In genomic region chr9:116943970-116944369, GRCh38 we compare ENCODE assay signal across 29 cellular contexts.
"Had no signal": no experiment of that assay in that cellular context is flagged by ENCODE, and none has a peak within 500 bp of the region (broad histone marks: within the 10 kb centered on the region; RNA-seq: fewer than 3 reads in every experiment).

No MANE protein-coding gene starts in this region.

- H3K79me2 ChIP-seq: hepatocyte had no signal

- H2AFZ ChIP-seq: hepatocyte had no signal

- H3K4me1 ChIP-seq: gastrocnemius medialis, heart left ventricle, left lung, psoas muscle, sigmoid colon, stomach, thyroid gland, vagina had no signal

- H3K27me3 Mint-ChIP-seq: natural killer cell treated with Interleukin-12 subunit alpha and Interleukin-12 subunit beta and Interleukin-15 and Interleukin-18, amount 100 ng/mL, for 72 hours had no signal

- H3K9me3 Mint-ChIP-seq: endodermal cell; mesothelial cell of epicardium; neural crest cell; stimulated activated effector memory CD8-positive, alpha-beta T cell treated with anti-CD3 and anti-CD28 coated beads, Interleukin-12 subunit alpha, Interleukin-12 subunit beta, amount 100 ng/mL, for 72 hours had no signal

- H3K4me3 ChIP-seq: gastrocnemius medialis, heart left ventricle, hepatocyte, left lung, mucosa of descending colon, ovary, psoas muscle, sigmoid colon, stomach, thyroid gland, vagina had no signal

- DNase-seq: effector CD8-positive, alpha-beta T cell; endodermal cell; foreskin fibroblast; gastrocnemius medialis; heart left ventricle; left cardiac atrium; left lung; mesenchymal stem cell; mucosa of descending colon; naive B cell; ovary; posterior cingulate gyrus; psoas muscle; right cardiac atrium; sigmoid colon; stimulated activated CD4-positive, alpha-beta T cell treated with anti-CD3 and anti-CD28 coated beads, Interleukin-2, amount 100 ng/mL, for 24 hours; stimulated activated CD4-positive, alpha-beta T cell treated with anti-CD3 and anti-CD28 coated beads, Interleukin-4, amount 100 ng/mL, for 24 hours; stimulated activated naive CD4-positive, alpha-beta T cell treated with Interleukin-2 at 50 U/mL for 16 hours; stomach; thyroid gland had no signal

- ATAC-seq: esophagus mucosa; gastrocnemius medialis; heart left ventricle; left cardiac atrium; left lung; mucosa of descending colon; natural killer cell treated with Interleukin-12 subunit alpha and Interleukin-12 subunit beta and Interleukin-15 and Interleukin-18, amount 100 ng/mL, for 72 hours; psoas muscle; right cardiac atrium; stimulated activated effector memory CD8-positive, alpha-beta T cell treated with anti-CD3 and anti-CD28 coated beads, Interleukin-12 subunit alpha, Interleukin-12 subunit beta, amount 100 ng/mL, for 72 hours had no signal

- H3K36me3 Mint-ChIP-seq: mesothelial cell of epicardium; naive B cell; natural killer cell treated with Interleukin-12 subunit alpha and Interleukin-12 subunit beta and Interleukin-15 and Interleukin-18, amount 100 ng/mL, for 72 hours; stimulated activated effector memory CD8-positive, alpha-beta T cell treated with anti-CD3 and anti-CD28 coated beads, Interleukin-12 subunit alpha, Interleukin-12 subunit beta, amount 100 ng/mL, for 72 hours had no signal

- H3K4me1 Mint-ChIP-seq: mesothelial cell of epicardium; naive B cell; neural crest cell; stimulated activated effector memory CD8-positive, alpha-beta T cell treated with anti-CD3 and anti-CD28 coated beads, Interleukin-12 subunit alpha, Interleukin-12 subunit beta, amount 100 ng/mL, for 72 hours had no signal

- H3K4me2 ChIP-seq: hepatocyte had no signal

- FAIRE-seq: islet of Langerhans had no signal

- H3K27me3 ChIP-seq: gastrocnemius medialis, left lung, ovary, sigmoid colon, stomach, thyroid gland, vagina had no signal

- H3K4me3 Mint-ChIP-seq: endodermal cell; mesothelial cell of epicardium; naive B cell; natural killer cell treated with Interleukin-12 subunit alpha and Interleukin-12 subunit beta and Interleukin-15 and Interleukin-18, amount 100 ng/mL, for 72 hours; neural crest cell; stimulated activated effector memory CD8-positive, alpha-beta T cell treated with anti-CD3 and anti-CD28 coated beads, Interleukin-12 subunit alpha, Interleukin-12 subunit beta, amount 100 ng/mL, for 72 hours had no signal

- H3K27ac Mint-ChIP-seq: endodermal cell; mesothelial cell of epicardium; naive B cell; natural killer cell treated with Interleukin-12 subunit alpha and Interleukin-12 subunit beta and Interleukin-15 and Interleukin-18, amount 100 ng/mL, for 72 hours; stimulated activated effector memory CD8-positive, alpha-beta T cell treated with anti-CD3 and anti-CD28 coated beads, Interleukin-12 subunit alpha, Interleukin-12 subunit beta, amount 100 ng/mL, for 72 hours had no signal

- H3K27ac ChIP-seq: epithelial cell of prostate, gastrocnemius medialis, heart left ventricle, hepatocyte, left lung, ovary, psoas muscle, sigmoid colon, stomach, thyroid gland, vagina had no signal

- H3K36me3 ChIP-seq: gastrocnemius medialis, heart left ventricle, left lung, ovary, sigmoid colon, stomach, thyroid gland, vagina had no signal

- H3K9me3 ChIP-seq: gastrocnemius medialis, heart left ventricle, left lung, mucosa of descending colon, ovary, psoas muscle, sigmoid colon, stomach, thyroid gland, vagina had no signal
